In genomic region chr7:144656960-144657359, GRCh38 we compare ENCODE assay signal across 10 cellular contexts.
DNase-seq lines count a peak whose midpoint lies in the region; ATAC-seq and TF ChIP-seq lines count a peak whose summit lies in the region.
"Had no signal": no experiment of that assay in that cellular context is flagged by ENCODE, and none has a peak within 500 bp of the region (broad histone marks: within the 10 kb centered on the region; RNA-seq: fewer than 3 reads in every experiment).

No MANE protein-coding gene starts in this region.

- no peaks in the 10 kb centered on the region for H3K27me3 ChIP-seq in endodermal cell (ENCODE audit: control insufficient read depth, insufficient read depth, low read length, poor library complexity, severe bottlenecking)

- no peak for DNase-seq in GM13977 (ENCODE audit: low spot score)
- no peak for DNase-seq in GM20000 (ENCODE audit: low spot score)
- DNase-seq in endodermal cell, result peak; percentile 59
- DNase-seq in activated effector memory CD4-positive, alpha-beta T cell treated with Interleukin-2 at 50 U/mL for 16 hours, result no peak
- DNase-seq in NCI-H2196 treated with DMSO at 0.1 percent for 48 hours (lab: John Stamatoyannopoulos, UW; ENCODE audit: unreplicated experiment), result no peak
- DNase-seq in kidney tubule cell (ENCODE audit: low spot score), result no peak
- no peak for DNase-seq in DMS53 (lab: John Stamatoyannopoulos, UW)
- DNase-seq: NCI-H1417 treated with DMSO at 0.1 percent for 48 hours had no signal

- H3K4me1 ChIP-seq in endodermal cell (ENCODE audit: control insufficient read depth, insufficient read depth, low read length), result no peaks in the 10 kb centered on the region

- TF ChIP-seq CTCF in GM13977 (IDR thresholded peaks at IDR 0.05; ENCODE audit: extremely low read depth, insufficient read depth, missing control alignments), result peak; percentile 32
- peak; percentile 16 for TF ChIP-seq CTCF in GM20000 (IDR thresholded peaks at IDR 0.05; ENCODE audit: extremely low read depth, missing control alignments)
- peak; percentile 63 for TF ChIP-seq CTCF in endodermal cell (conservative IDR thresholded peaks at IDR 0.05)

- peaks cover 4% of the 10 kb centered on the region for H3K9me3 Mint-ChIP-seq in endodermal cell
- H3K9me3 Mint-ChIP-seq: natural killer cell treated with Interleukin-12 subunit alpha and Interleukin-12 subunit beta and Interleukin-15 and Interleukin-18, amount 100 ng/mL, for 72 hours had no signal

- peak; percentile 41 for ATAC-seq in HG03432 (IDR thresholded peaks at IDR 0.05; ENCODE audit: unreplicated experiment)

- H3K9ac ChIP-seq in endodermal cell (ENCODE audit: extremely low read depth, low read length, poor library complexity, severe bottlenecking), result no peak overlapping the region

- no peaks in the 10 kb centered on the region for H3K36me3 Mint-ChIP-seq in endodermal cell (ENCODE audit: low read depth)
- H3K36me3 Mint-ChIP-seq: natural killer cell treated with Interleukin-12 subunit alpha and Interleukin-12 subunit beta and Interleukin-15 and Interleukin-18, amount 100 ng/mL, for 72 hours had no signal

- no peak overlapping the region for H3K4me3 ChIP-seq in endodermal cell (ENCODE audit: low read length)

- peaks cover 5% of the 10 kb centered on the region for H3K36me3 ChIP-seq in endodermal cell (ENCODE audit: control insufficient read depth, insufficient read depth, low read length)

- no peak overlapping the region for H3K4me3 Mint-ChIP-seq in endodermal cell
- H3K4me3 Mint-ChIP-seq: natural killer cell treated with Interleukin-12 subunit alpha and Interleukin-12 subunit beta and Interleukin-15 and Interleukin-18, amount 100 ng/mL, for 72 hours had no signal

- no peak overlapping the region for H3K27ac Mint-ChIP-seq in endodermal cell
- H3K27ac Mint-ChIP-seq: natural killer cell treated with Interleukin-12 subunit alpha and Interleukin-12 subunit beta and Interleukin-15 and Interleukin-18, amount 100 ng/mL, for 72 hours had no signal

- H3K27ac ChIP-seq in endodermal cell (ENCODE audit: low read depth, low read length), result no peak overlapping the region

- H3K27me3 Mint-ChIP-seq in endodermal cell (ENCODE audit: insufficient read depth), result no peaks in the 10 kb centered on the region
- H3K27me3 Mint-ChIP-seq: natural killer cell treated with Interleukin-12 subunit alpha and Interleukin-12 subunit beta and Interleukin-15 and Interleukin-18, amount 100 ng/mL, for 72 hours had no signal

- peaks cover 6% of the 10 kb centered on the region for H3K9me3 ChIP-seq in endodermal cell (ENCODE audit: control insufficient read depth, low read length)

- in situ Hi-C loops in GM13977 (cut with MboI; ENCODE audit: low pct_unique_long_range_greater_than_20kb, low sequenced_read_pairs, unreplicated experiment), result no loop called here

- H3K4me1 Mint-ChIP-seq in endodermal cell, result peaks cover 6% of the 10 kb centered on the region

- 60 to 80% methylated on average over 1 to 5 of the region's 5 CpGs for WGBS in endodermal cell (ENCODE audit: insufficient coverage in 1 of 2, insufficient read length in 1 of 2), 2 experiments
